Comparison of ENCODE assay signal across 1 cellular context in the genomic region with DNA sequence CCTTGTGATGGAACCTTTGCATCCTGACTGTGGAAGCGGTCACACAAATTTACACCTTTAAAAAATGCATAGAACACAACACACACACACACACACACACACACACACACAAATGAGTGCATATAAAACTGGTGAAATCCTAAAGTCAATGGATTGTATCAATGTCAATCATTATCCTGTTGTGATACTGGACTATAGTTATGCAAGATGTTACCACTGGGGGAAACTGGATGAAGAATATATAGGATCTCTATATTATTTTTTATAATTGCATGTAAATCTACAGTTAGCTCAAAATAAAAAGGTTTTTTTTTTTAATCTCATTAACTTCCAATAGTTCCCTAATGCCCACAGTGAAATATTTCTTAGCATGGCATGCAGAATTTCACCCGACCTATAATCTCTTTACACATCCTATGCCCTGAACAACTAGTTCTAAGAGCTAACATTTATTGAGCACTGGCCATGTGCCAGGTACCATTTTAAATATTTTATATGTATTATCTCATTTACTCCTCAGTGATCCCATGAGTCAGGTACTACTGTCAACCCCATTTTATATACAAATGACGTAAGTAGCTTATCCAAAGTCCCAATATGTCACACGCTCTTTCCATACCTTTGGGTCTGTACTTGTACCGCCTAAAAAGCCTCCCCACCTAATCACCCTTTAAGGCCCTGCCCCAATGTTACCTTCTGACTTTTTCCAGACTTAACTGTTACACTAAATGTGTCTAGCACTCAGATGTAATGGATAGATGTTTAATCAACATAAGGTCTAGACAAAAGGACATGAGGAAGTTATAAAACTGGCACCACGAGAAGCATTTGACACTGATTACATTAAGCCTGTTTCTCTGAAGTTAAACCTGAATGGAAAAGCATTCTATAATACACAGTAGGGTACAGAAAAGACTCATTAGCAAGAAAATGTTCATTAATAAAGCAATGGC.
TF ChIP-seq lines count a peak whose summit lies in the region.

No MANE protein-coding gene starts in this region.

TF ChIP-seq in K562, 482 proteins besides CTCF, POLR2A, EP300 and RAD21:
- TF ChIP-seq BACH1 (tag; IDR thresholded peaks at IDR 0.05) (no peak), NFIC (IDR thresholded peaks at IDR 0.05) (0 out of 2 replicates have a peak, but pooled peaks have one; percentile 36)
